In genomic region chr12:96236221-96236822, GRCh38 we compare ENCODE assay signal across 9 cellular contexts. TPM values are rescaled to one million over a fixed set of nuclear protein-coding genes. Genes with fewer than 3 reads are reported as not detected.
DNase-seq lines count a peak whose midpoint lies in the region; ATAC-seq and TF ChIP-seq lines count a peak whose summit lies in the region.
"Had no signal": no experiment of that assay in that cellular context is flagged by ENCODE, and none has a peak within 500 bp of the region (broad histone marks: within the 10 kb centered on the region; RNA-seq: fewer than 3 reads in every experiment).

No MANE protein-coding gene starts in this region.

- H3K79me2 ChIP-seq in DND-41 (ENCODE audit: insufficient read depth, low read length), result no peaks in the 10 kb centered on the region
- H3K79me2 ChIP-seq in trophoblast cell (ENCODE audit: control insufficient read depth, insufficient read depth, low read length, poor library complexity), result no peaks in the 10 kb centered on the region

- DNase-seq in DND-41, result peak; percentile 62
- DNase-seq in T-helper 2 cell treated with Interferon-gamma antibody and Interleukin-4, amounts not matched to agents 5 μg/mL and 100 μg/mL, for 36 hours (ENCODE audit: low spot score), result no peak
- DNase-seq in trophoblast cell, result no peak
- no peak for DNase-seq in NCI-H345 (lab: John Stamatoyannopoulos, UW)
- no peak for DNase-seq in dorsolateral prefrontal cortex
- DNase-seq in hippocampal formation (lab: John Stamatoyannopoulos, UW), result no peak
- DNase-seq: NCI-H1048 had no signal

- no peak overlapping the region for H2AK5ac ChIP-seq in trophoblast cell (ENCODE audit: low read length)

- no peak overlapping the region for H3K23ac ChIP-seq in trophoblast cell (ENCODE audit: low read length)

- ATAC-seq in DND-41 (ENCODE audit: insufficient read depth, low read depth), result peak; percentile 79
- ATAC-seq in HG02763 (IDR thresholded peaks at IDR 0.05; ENCODE audit: unreplicated experiment), result no peak

- H3K4me2 ChIP-seq in DND-41 (ENCODE audit: insufficient read depth, low read length), result no peak overlapping the region
- no peak overlapping the region for H3K4me2 ChIP-seq in trophoblast cell (ENCODE audit: low read length)

- no peak overlapping the region for H3K4ac ChIP-seq in trophoblast cell (ENCODE audit: low read depth, low read length)

- H3K27ac ChIP-seq in DND-41 (ENCODE audit: low read length), result peak overlapping the region; percentile 9; the same call in 1 of the 2 replicates
- H3K27ac ChIP-seq in esophagus (ENCODE audit: low read depth in 2 of 2, low read length in 1 of 2), result peak overlapping the region; percentile 70 to 81
- no peak overlapping the region for H3K27ac ChIP-seq in trophoblast cell (ENCODE audit: low read depth, low read length)
- H3K27ac ChIP-seq in dorsolateral prefrontal cortex, result peak overlapping the region in 1 of 59 donors; percentile 97

- no peak overlapping the region for H2BK5ac ChIP-seq in trophoblast cell (ENCODE audit: low read depth, low read length, poor library complexity)

- H3K9me3 Mint-ChIP-seq in T-helper 2 cell treated with Interferon-gamma antibody and Interleukin-4, amounts not matched to agents 5 μg/mL and 100 μg/mL, for 36 hours, result no peaks in the 10 kb centered on the region

- H2BK12ac ChIP-seq in trophoblast cell (ENCODE audit: low read length), result no peak overlapping the region

- no peak overlapping the region for H2AFZ ChIP-seq in DND-41 (ENCODE audit: low read depth, low read length)
- H2AFZ ChIP-seq in trophoblast cell (ENCODE audit: insufficient read depth, low read length, poor library complexity), result no peak overlapping the region

- H3K14ac ChIP-seq in trophoblast cell (ENCODE audit: low read length), result no peak overlapping the region

- H3K27me3 ChIP-seq in DND-41 (ENCODE audit: insufficient read depth, low read length, poor library complexity), result no peaks in the 10 kb centered on the region
- H3K27me3 ChIP-seq in esophagus (ENCODE audit: control insufficient read depth in 1 of 2, insufficient read depth in 2 of 2, low read length in 2 of 2), result no peaks in the 10 kb centered on the region
- no peaks in the 10 kb centered on the region for H3K27me3 ChIP-seq in trophoblast cell (ENCODE audit: insufficient read depth, low read length)
- no peaks in the 10 kb centered on the region for H3K27me3 ChIP-seq in dorsolateral prefrontal cortex

- peaks cover 11% of the 10 kb centered on the region for H3K4me1 ChIP-seq in DND-41 (ENCODE audit: insufficient read depth, low read length)
- H3K4me1 ChIP-seq in esophagus (ENCODE audit: control insufficient read depth in 2 of 2, insufficient read depth in 2 of 2, low read length in 1 of 2), result peaks cover 9 to 20% of the 10 kb centered on the region in 2 donors
- peaks cover 24 to 30% of the 10 kb centered on the region in 2 experiments for H3K4me1 ChIP-seq in trophoblast cell (ENCODE audit: control insufficient read depth in 1 of 2, insufficient read depth in 2 of 2, low read length in 2 of 2)

- no peaks in the 10 kb centered on the region for H3K27me3 Mint-ChIP-seq in T-helper 2 cell treated with Interferon-gamma antibody and Interleukin-4, amounts not matched to agents 5 μg/mL and 100 μg/mL, for 36 hours (ENCODE audit: low read depth)

- H4K91ac ChIP-seq in trophoblast cell (ENCODE audit: low read depth, low read length), result no peak overlapping the region

- H3K27ac Mint-ChIP-seq in T-helper 2 cell treated with Interferon-gamma antibody and Interleukin-4, amounts not matched to agents 5 μg/mL and 100 μg/mL, for 36 hours, result peak overlapping the region; percentile 26

- H3K36me3 Mint-ChIP-seq in T-helper 2 cell treated with Interferon-gamma antibody and Interleukin-4, amounts not matched to agents 5 μg/mL and 100 μg/mL, for 36 hours (ENCODE audit: low read depth), result peaks cover 26% of the 10 kb centered on the region

- WGBS in esophagus, 2 donors, result 46 to 57% methylated on average over 18 of the region's 18 CpGs
- no CpG with 5 or more reads among the region's 18 CpGs for WGBS in trophoblast cell (ENCODE audit: extremely low coverage, insufficient coverage, insufficient read length)

- H3K4me3 Mint-ChIP-seq in T-helper 2 cell treated with Interferon-gamma antibody and Interleukin-4, amounts not matched to agents 5 μg/mL and 100 μg/mL, for 36 hours, result peak overlapping the region; percentile 55

- no peak overlapping the region for H3K4me3 ChIP-seq in DND-41 (ENCODE audit: low read depth in 1 of 2, low read length in 2 of 2)
- H3K4me3 ChIP-seq in esophagus (ENCODE audit: low read depth in 1 of 2, low read length in 2 of 2), result no peak overlapping the region
- no peak overlapping the region for H3K4me3 ChIP-seq in trophoblast cell (ENCODE audit: low read depth, low read length)
- no peak overlapping the region for H3K4me3 ChIP-seq in dorsolateral prefrontal cortex

- H2BK120ac ChIP-seq in trophoblast cell (ENCODE audit: insufficient read depth, low read length, poor library complexity), result no peak overlapping the region

- TF ChIP-seq CTCF in DND-41 (IDR thresholded peaks at IDR 0.05; ENCODE audit: borderline replicate concordance, extremely low read depth, low read length, poor library complexity, severe bottlenecking) (peak; percentile 29), dorsolateral prefrontal cortex (IDR thresholded peaks at IDR 0.05 in 54 of 56, conservative IDR thresholded peaks at IDR 0.05 in 2 of 56; ENCODE audit: low read depth in 1 of 56, partially characterized antibody in 56 of 56) (no peak)

- H3K18ac ChIP-seq in trophoblast cell (ENCODE audit: low read length), result no peak overlapping the region

- H3K9me3 ChIP-seq in DND-41 (ENCODE audit: insufficient read depth, low read length, severe bottlenecking) (no peaks in the 10 kb centered on the region), esophagus (ENCODE audit: control insufficient read depth in 2 of 2, insufficient read depth in 1 of 2, low read depth in 1 of 2, low read length in 1 of 2) (peaks cover 0 to 2% of the 10 kb centered on the region in 2 donors), trophoblast cell (ENCODE audit: insufficient read depth, low read depth, low read length) (no peaks in the 10 kb centered on the region)

- H3K4me1 Mint-ChIP-seq in T-helper 2 cell treated with Interferon-gamma antibody and Interleukin-4, amounts not matched to agents 5 μg/mL and 100 μg/mL, for 36 hours (ENCODE audit: low read depth), result peaks cover 33% of the 10 kb centered on the region

- intact Hi-C loops in dorsolateral prefrontal cortex (cut with DNase I), result no loop called here

- H3K36me3 ChIP-seq in DND-41 (ENCODE audit: insufficient read depth, low read length) (no peaks in the 10 kb centered on the region), esophagus (ENCODE audit: control insufficient read depth in 2 of 2, insufficient read depth in 2 of 2, low read length in 1 of 2) (peaks cover 0 to 9% of the 10 kb centered on the region in 2 donors), trophoblast cell (ENCODE audit: control insufficient read depth in 1 of 2, insufficient read depth in 2 of 2, low read length in 2 of 2) (peaks cover 15% of the 10 kb centered on the region in 2 experiments)

- H3K79me1 ChIP-seq in trophoblast cell (ENCODE audit: low read length), result no peaks in the 10 kb centered on the region

- H4K12ac ChIP-seq in trophoblast cell (ENCODE audit: low read depth, low read length), result no peak overlapping the region

- H3K9ac ChIP-seq in DND-41 (ENCODE audit: low read depth, low read length) (no peak overlapping the region), trophoblast cell (ENCODE audit: low read length) (peak overlapping the region; percentile 24)

- peaks cover 21% of the 10 kb centered on the region for H4K20me1 ChIP-seq in DND-41 (ENCODE audit: insufficient read depth, low read length)

- no peak overlapping the region for H4K8ac ChIP-seq in trophoblast cell (ENCODE audit: low read depth, low read length)

RNA-seq across cellular contexts. Expression of gene ELK3, which starts 42.1 kb away (rescaled TPM):
- polyA plus RNA-seq in esophagus, result 10 to 100 TPM; 15.8 to 17.0 TPM
- polyA plus RNA-seq in trophoblast cell (2013), result 35.5 and 36.8 TPM in 2 replicates
- 10 to 100 TPM in 6 of 120 experiments, 1 to 10 TPM in 114; 1.8 to 15.7 (median 5.8) TPM for total RNA-seq in dorsolateral prefrontal cortex
